10 cellular contexts compared by ENCODE assay signal in genomic region chr10:89296227-89296648, GRCh38. TPM values are rescaled to one million over a fixed set of nuclear protein-coding genes. Genes with fewer than 3 reads are reported as not detected.
DNase-seq lines count a peak whose midpoint lies in the region; ATAC-seq and TF ChIP-seq lines count a peak whose summit lies in the region.
"Had no signal": no experiment of that assay in that cellular context is flagged by ENCODE, and none has a peak within 500 bp of the region (broad histone marks: within the 10 kb centered on the region; RNA-seq: fewer than 3 reads in every experiment).

No MANE protein-coding gene starts in this region.

- ATAC-seq in esophagus mucosa (peak; percentile 46), HG02840 (IDR thresholded peaks at IDR 0.05; ENCODE audit: low FRiP score, unreplicated experiment) (no peak), GM19035 (IDR thresholded peaks at IDR 0.05; ENCODE audit: unreplicated experiment) (no peak)

- H3K79me2 ChIP-seq in osteoblast (ENCODE audit: insufficient read depth, low read length) = no peaks in the 10 kb centered on the region

- DNase-seq in CD14-positive monocyte (ENCODE audit: low spot score) = peak; percentile 48
- DNase-seq in NAMALWA (ENCODE audit: low spot score) = peak; percentile 46
- no peak for DNase-seq in osteoblast (ENCODE audit: insufficient read length, low spot score, missing footprints)
- no peak for DNase-seq in cerebellar nuclear complex (lab: John Stamatoyannopoulos, UW)
- DNase-seq in kidney glomerular epithelial cell (lab: John Stamatoyannopoulos, UW) = no peak
- DNase-seq: SJCRH30 had no signal

- H3K27me3 ChIP-seq in osteoblast (ENCODE audit: insufficient read depth, low read length) = no peaks in the 10 kb centered on the region
- H3K27me3 ChIP-seq: SJCRH30 had no signal

- no peak for TF ChIP-seq CTCF in CD14-positive monocyte (IDR thresholded peaks at IDR 0.05)
- no peak for TF ChIP-seq CTCF in osteoblast (IDR thresholded peaks at IDR 0.05; ENCODE audit: extremely low read depth, low read depth, low read length)

- peaks cover 47% of the 10 kb centered on the region for H3K4me1 Mint-ChIP-seq in CD14-positive monocyte
- H3K4me1 Mint-ChIP-seq: neural crest cell had no signal

- no peak overlapping the region for H3K4me3 ChIP-seq in osteoblast (ENCODE audit: insufficient read depth, low read length)
- H3K4me3 ChIP-seq: SJCRH30 had no signal

- H3K27ac ChIP-seq in osteoblast (ENCODE audit: low read depth, low read length) = peak overlapping the region; percentile 73
- H3K27ac ChIP-seq: SJCRH30 had no signal

- H4K20me1 ChIP-seq in osteoblast (ENCODE audit: insufficient read depth, low read length) = no peaks in the 10 kb centered on the region

- no peaks in the 10 kb centered on the region for H3K36me3 ChIP-seq in osteoblast (ENCODE audit: insufficient read depth, low read length)
- H3K36me3 ChIP-seq: SJCRH30 had no signal

- H3K4me1 ChIP-seq in osteoblast (ENCODE audit: insufficient read depth, low read length) = peaks cover 22% of the 10 kb centered on the region
- H3K4me1 ChIP-seq: SJCRH30 had no signal

- H3K4me3 Mint-ChIP-seq in CD14-positive monocyte = peak overlapping the region; percentile 51 to 69
- H3K4me3 Mint-ChIP-seq: neural crest cell had no signal

- H3K4me2 ChIP-seq in osteoblast (ENCODE audit: insufficient read depth, low read length) = peak overlapping the region; percentile 39

- no peaks in the 10 kb centered on the region for H3K36me3 Mint-ChIP-seq in CD14-positive monocyte

- H3K9me3 Mint-ChIP-seq in CD14-positive monocyte = peaks cover 0 to 3% (median 1%) of the 10 kb centered on the region in 7 donors

- peaks cover 0 to 3% (median 0%) of the 10 kb centered on the region in 3 donors for H3K27me3 Mint-ChIP-seq in CD14-positive monocyte (ENCODE audit: low read depth in 3 of 3)

- peak overlapping the region; percentile 86 to 97 (median 95) for H3K27ac Mint-ChIP-seq in CD14-positive monocyte

- peak overlapping the region; percentile 54 for H2AFZ ChIP-seq in osteoblast (ENCODE audit: low read length)

- intact Hi-C loops in CD14-positive monocyte (cut with micrococcal nuclease) = no loop called here

- no peaks in the 10 kb centered on the region for H3K9me3 ChIP-seq in osteoblast (ENCODE audit: low read depth, low read length)
- H3K9me3 ChIP-seq: SJCRH30 had no signal

RNA-seq across cellular contexts. Expression of gene IFIT2, which starts 5.6 kb away (rescaled TPM):
- 10 to 100 TPM; 15.5 to 25.2 TPM for polyA plus RNA-seq in CD14-positive monocyte
- total RNA-seq in esophagus mucosa (1.5 TPM), osteoblast (7.7 and 9.0 TPM in 2 replicates)

RNA-seq across cellular contexts. Expression of gene IFIT3, which starts 31.6 kb away (rescaled TPM):
- 10 to 100 TPM; 26.4 to 38.0 TPM for polyA plus RNA-seq in CD14-positive monocyte
- total RNA-seq in esophagus mucosa (3.8 TPM), osteoblast (33.9 and 43.8 TPM in 2 replicates)

RNA-seq across cellular contexts. Expression of gene LIPA, which starts 44.7 kb away (rescaled TPM):
- polyA plus RNA-seq in CD14-positive monocyte = 100 to 1,000 TPM; 289 to 353 TPM
- total RNA-seq in esophagus mucosa (26.6 TPM), osteoblast (46.7 and 60.7 TPM in 2 replicates)

Comparison
In these comparisons a context has a peak if more than half of its experiments do, and no peak if none do; other contexts are left out.
1. DNase-seq: peak in CD14-positive monocyte (single experiment) and NAMALWA (single experiment); none in osteoblast (single experiment), cerebellar nuclear complex (0 of 2) and kidney glomerular epithelial cell (single experiment).